ENCODE assay signal across 3 cellular contexts in the genomic region with DNA sequence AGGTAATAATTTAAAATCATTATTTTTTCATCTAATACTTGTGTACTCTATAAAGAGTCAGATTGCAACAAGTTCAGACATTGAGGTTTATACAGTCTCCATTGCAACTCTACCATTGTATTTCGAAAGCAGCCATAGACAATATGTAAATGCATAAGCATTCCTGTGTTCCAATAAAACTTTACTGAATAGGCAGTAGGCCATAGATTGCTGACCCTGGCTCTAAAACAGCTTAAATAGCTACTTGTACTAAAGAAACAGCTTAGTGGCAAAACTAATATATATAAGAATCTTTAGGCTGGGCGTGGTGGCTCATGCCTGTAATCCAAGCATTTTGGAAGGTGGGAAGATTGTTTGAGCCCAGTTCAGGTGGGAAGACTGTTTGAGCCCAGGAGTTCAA.
"Had no signal": no experiment of that assay in that cellular context is flagged by ENCODE, and none has a peak within 500 bp of the region (broad histone marks: within the 10 kb centered on the region; RNA-seq: fewer than 3 reads in every experiment).

No MANE protein-coding gene starts in this region.

- DNase-seq: GDM1, GF-D8 had no signal

- ATAC-seq: GM12878 had no signal

- H3K4me3 ChIP-seq: GM12878 had no signal
